Comparison of ENCODE assay signal across 8 cellular contexts in the genomic region with DNA sequence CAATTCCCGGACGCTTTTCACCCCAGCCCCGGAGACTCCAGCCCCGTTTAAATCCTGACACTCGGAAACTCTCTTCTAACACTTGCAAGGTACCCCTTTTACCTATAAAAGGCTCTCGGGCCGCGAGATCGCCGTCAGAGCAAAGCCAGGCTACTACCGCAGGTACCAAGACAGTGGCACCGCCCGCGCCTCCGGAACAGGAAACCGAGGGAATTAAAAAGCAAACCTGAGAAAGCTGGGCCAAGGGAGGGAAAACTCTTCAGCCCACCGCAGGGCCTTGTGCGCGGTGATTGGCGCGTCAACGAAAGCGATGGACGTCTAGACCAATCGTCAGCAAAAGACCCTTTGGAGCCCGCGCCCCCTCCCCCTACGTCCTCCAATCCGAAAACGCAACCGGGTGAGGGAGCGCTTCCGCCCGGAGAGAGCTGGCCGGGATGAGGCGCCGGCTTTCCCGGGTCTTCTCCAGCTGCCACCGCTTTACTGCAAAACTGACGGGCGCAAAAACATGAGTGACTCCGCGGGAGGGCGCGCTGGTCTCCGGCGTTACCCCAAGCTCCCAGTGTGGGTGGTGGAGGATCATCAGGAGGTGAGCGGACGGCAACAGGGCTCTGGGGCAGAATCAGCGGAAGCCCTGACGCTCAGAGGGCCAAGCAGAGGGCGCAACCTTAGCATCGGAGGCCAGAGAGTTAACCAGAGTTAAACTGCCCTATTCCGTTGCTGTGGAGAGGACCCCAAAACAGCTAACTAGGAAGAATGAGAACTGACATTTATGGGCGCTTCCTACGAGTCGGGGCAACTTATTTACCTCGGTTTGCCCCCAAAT. TPM values are rescaled to one million over a fixed set of nuclear protein-coding genes. Genes with fewer than 3 reads are reported as not detected.
DNase-seq lines count a peak whose midpoint lies in the region; ATAC-seq and TF ChIP-seq lines count a peak whose summit lies in the region.

Gene C5orf22, plus strand, starts transcription at position 414 of the 823 bp plus-strand sequence. Its CDS starts 92 bp downstream, at position 506.
Gene DROSHA, minus strand, starts transcription at position 206 of the 823 bp plus-strand sequence. CDS start 3,034 bp downstream, outside the sequence.

- H3K27me3 Mint-ChIP-seq in activated naive CD4-positive, alpha-beta T cell treated with anti-CD3 and anti-CD28 coated beads, Interleukin-2, amount 50 U/mL, for 24 hours: no peaks in the 10 kb centered on the region

- no peaks in the 10 kb centered on the region for H3K27me3 ChIP-seq in testis

- peaks cover 64% of the 10 kb centered on the region for H3K4me1 Mint-ChIP-seq in activated naive CD4-positive, alpha-beta T cell treated with anti-CD3 and anti-CD28 coated beads, Interleukin-2, amount 50 U/mL, for 24 hours

- POLR2A ChIA-PET in GM10248 (lab: Yijun Ruan, JAX): no interaction called here

- intact Hi-C loops in testis (cut with DNase I; ENCODE audit: low total_unique reads): no loop called here

- no peaks in the 10 kb centered on the region for H3K9me3 ChIP-seq in testis

- DNase-seq in GM10248 (ENCODE audit: extremely low spot score): peak; percentile 94
- peak; percentile 97 for DNase-seq in NCI-H1092 (lab: John Stamatoyannopoulos, UW)
- peak; percentile 97 for DNase-seq in glomerular visceral epithelial cell (ENCODE audit: extremely low spot score)
- DNase-seq in omental fat pad (ENCODE audit: low spot score): peak; percentile 73
- peak; percentile 98 for DNase-seq in testis

- H3K4me1 ChIP-seq in testis: peaks cover 15% of the 10 kb centered on the region

- WGBS in testis, 2 donors: 1% methylated on average over 31 to 58 of the region's 58 CpGs

- CTCF ChIA-PET in GM10248 (lab: Yijun Ruan, JAX): interaction anchor here (0.9 to 3.2 kb wide), 11 partner anchors 8 to 561 kb away, joined by 3 to 19 read pairs (median 3); no protein-coding TSS in a partner anchor

- H3K36me3 Mint-ChIP-seq in activated naive CD4-positive, alpha-beta T cell treated with anti-CD3 and anti-CD28 coated beads, Interleukin-2, amount 50 U/mL, for 24 hours: peaks cover 21% of the 10 kb centered on the region

- no peaks in the 10 kb centered on the region for H3K36me3 ChIP-seq in testis (ENCODE audit: low read depth, missing control alignments)

- ATAC-seq in HG02588 (IDR thresholded peaks at IDR 0.05; ENCODE audit: unreplicated experiment) (peak; percentile 94), SK-N-SH treated with all-trans-retinoic acid at 6 μM for 48 hours (peak; percentile 98), omental fat pad (ENCODE audit: low FRiP score) (peak; percentile 99)

- no peak for TF ChIP-seq POLR2A in testis (IDR thresholded peaks at IDR 0.05)

- peak within 1 kb of the TSS; percentile 99 for H3K4me3 Mint-ChIP-seq in activated naive CD4-positive, alpha-beta T cell treated with anti-CD3 and anti-CD28 coated beads, Interleukin-2, amount 50 U/mL, for 24 hours

- H3K27ac Mint-ChIP-seq in activated naive CD4-positive, alpha-beta T cell treated with anti-CD3 and anti-CD28 coated beads, Interleukin-2, amount 50 U/mL, for 24 hours: peak within 1 kb of the TSS; percentile 96

- no peaks in the 10 kb centered on the region for H3K9me3 Mint-ChIP-seq in activated naive CD4-positive, alpha-beta T cell treated with anti-CD3 and anti-CD28 coated beads, Interleukin-2, amount 50 U/mL, for 24 hours

- H3K4me3 ChIP-seq in testis: peak within 1 kb of the TSS; percentile 77 to 86

- peak within 1 kb of the TSS; percentile 56 to 67 for H3K27ac ChIP-seq in testis

- TF ChIP-seq CTCF in GM10248 (IDR thresholded peaks at IDR 0.05; ENCODE audit: control extremely low read depth, extremely low read depth, low read depth, missing control alignments) (peak; percentile 25), omental fat pad (IDR thresholded peaks at IDR 0.05) (no peak), testis (IDR thresholded peaks at IDR 0.05) (no peak)

TF ChIP-seq in SK-N-SH treated with all-trans-retinoic acid at 6 μM for 48 hours, 23 proteins besides CTCF, POLR2A, EP300 and RAD21:
- 0 out of 2 replicates have a peak, but pooled peaks have one; percentile 11 for TF ChIP-seq ZNF565 (CRISPR knock-in tag; conservative IDR thresholded peaks at IDR 0.05; ENCODE audit: low read depth)
- TF ChIP-seq ZNF70 (CRISPR knock-in tag; IDR thresholded peaks at IDR 0.05): peak; percentile 16; the same call in 1 of the 2 replicates
- TF ChIP-seq TOX (CRISPR knock-in tag; IDR thresholded peaks at IDR 0.05; ENCODE audit: borderline replicate concordance): no peak
- TF ChIP-seq ZFP30 (CRISPR knock-in tag; IDR thresholded peaks at IDR 0.05): no peak
- TF ChIP-seq OSR1 (CRISPR knock-in tag; IDR thresholded peaks at IDR 0.05): no peak
- TF ChIP-seq SNAI2 (CRISPR knock-in tag; IDR thresholded peaks at IDR 0.05): no peak
- TF ChIP-seq ESRRG (CRISPR knock-in tag; IDR thresholded peaks at IDR 0.05): no peak
- TF ChIP-seq TCF4 (CRISPR knock-in tag; IDR thresholded peaks at IDR 0.05; ENCODE audit: borderline replicate concordance): no peak

RNA-seq across cellular contexts. Expression of gene C5orf22, which starts in this region (rescaled TPM):
- total RNA-seq in omental fat pad: 10 to 100 TPM; 13.5 to 21.9 (median 16.8) TPM
- 10 to 100 TPM; 14.4 to 15.0 TPM for total RNA-seq in testis
- 11.0 TPM for polyA plus RNA-seq in testis (ENCODE audit: insufficient read depth, low read depth, low replicate concordance)

RNA-seq across cellular contexts. Expression of gene DROSHA, which starts in this region (rescaled TPM):
- total RNA-seq in omental fat pad (10 to 100 TPM; 29.4 to 62.4 (median 50.2) TPM), testis (10 to 100 TPM; 50.4 to 79.6 TPM)
- polyA plus RNA-seq in testis (ENCODE audit: insufficient read depth, low read depth, low replicate concordance): 23.3 TPM

Comparison
In these comparisons a context has a peak if more than half of its experiments do, and no peak if none do; other contexts are left out.
1. Peak in every context shown above with its lines: DNase-seq, ATAC-seq, H3K4me3 ChIP-seq and H3K27ac ChIP-seq.